ENCODE assay signal across 16 cellular contexts in genomic region chr3:28291577-28291976, GRCh38. TPM values are rescaled to one million over a fixed set of nuclear protein-coding genes. Genes with fewer than 3 reads are reported as not detected.
DNase-seq lines count a peak whose midpoint lies in the region; ATAC-seq lines count a peak whose summit lies in the region.
"Had no signal": no experiment of that assay in that cellular context is flagged by ENCODE, and none has a peak within 500 bp of the region (broad histone marks: within the 10 kb centered on the region; RNA-seq: fewer than 3 reads in every experiment).

No MANE protein-coding gene starts in this region.

- peak overlapping the region; percentile 45 for H3K4me3 Mint-ChIP-seq in stimulated activated naive CD8-positive, alpha-beta T cell treated with anti-CD3 and anti-CD28 coated beads, Interleukin-15, Interleukin-2, amounts not matched to agents 100 ng/mL and 50 ng/mL, for 24 hours
- no peak overlapping the region for H3K4me3 Mint-ChIP-seq in stimulated activated naive CD8-positive, alpha-beta T cell treated with anti-CD3 and anti-CD28 coated beads, Interleukin-15, amount 100 ng/mL, for 72 hours
- H3K4me3 Mint-ChIP-seq in central memory CD8-positive, alpha-beta T cell = peak overlapping the region; percentile 86
- H3K4me3 Mint-ChIP-seq in natural killer cell treated with Interleukin-12 subunit alpha and Interleukin-12 subunit beta and Interleukin-15 and Interleukin-18, amount 100 ng/mL, for 72 hours = peak overlapping the region; percentile 86

- peaks cover 20% of the 10 kb centered on the region for H3K36me3 Mint-ChIP-seq in stimulated activated naive CD8-positive, alpha-beta T cell treated with anti-CD3 and anti-CD28 coated beads, Interleukin-15, Interleukin-2, amounts not matched to agents 100 ng/mL and 50 ng/mL, for 24 hours (ENCODE audit: low read depth)
- peaks cover 12% of the 10 kb centered on the region for H3K36me3 Mint-ChIP-seq in central memory CD8-positive, alpha-beta T cell (ENCODE audit: insufficient read depth)
- peaks cover 6% of the 10 kb centered on the region for H3K36me3 Mint-ChIP-seq in natural killer cell treated with Interleukin-12 subunit alpha and Interleukin-12 subunit beta and Interleukin-15 and Interleukin-18, amount 100 ng/mL, for 72 hours

- H3K4me1 Mint-ChIP-seq in stimulated activated naive CD8-positive, alpha-beta T cell treated with anti-CD3 and anti-CD28 coated beads, Interleukin-15, Interleukin-2, amounts not matched to agents 100 ng/mL and 50 ng/mL, for 24 hours (ENCODE audit: low read depth) = peaks cover 32% of the 10 kb centered on the region
- peaks cover 19% of the 10 kb centered on the region for H3K4me1 Mint-ChIP-seq in stimulated activated naive CD8-positive, alpha-beta T cell treated with anti-CD3 and anti-CD28 coated beads, Interleukin-15, amount 100 ng/mL, for 72 hours
- H3K4me1 Mint-ChIP-seq in central memory CD8-positive, alpha-beta T cell = peaks cover 41% of the 10 kb centered on the region
- H3K4me1 Mint-ChIP-seq in natural killer cell treated with Interleukin-12 subunit alpha and Interleukin-12 subunit beta and Interleukin-15 and Interleukin-18, amount 100 ng/mL, for 72 hours (ENCODE audit: low read depth in 2 of 2) = peaks cover 41 to 56% of the 10 kb centered on the region in 2 donors

- DNase-seq in stimulated activated naive CD8-positive, alpha-beta T cell treated with anti-CD3 and anti-CD28 coated beads, Interleukin-15, amount 100 ng/mL, for 72 hours = no peak
- DNase-seq in central memory CD8-positive, alpha-beta T cell (ENCODE audit: low spot score in 2 of 2) = no peak
- DNase-seq in natural killer cell treated with Interleukin-12 subunit alpha and Interleukin-12 subunit beta and Interleukin-15 and Interleukin-18, amount 100 ng/mL, for 72 hours (ENCODE audit: low spot score) = no peak
- DNase-seq: DMS 273 treated with DMSO at 0.1 percent for 48 hours, GOT3, NCI-H1417, NCI-H187, NCI-H2107, NCI-H510A, NCI-H748 treated with DMSO at 0.1 percent for 48 hours had no signal

- no peaks in the 10 kb centered on the region for H3K27me3 Mint-ChIP-seq in stimulated activated naive CD8-positive, alpha-beta T cell treated with anti-CD3 and anti-CD28 coated beads, Interleukin-15, Interleukin-2, amounts not matched to agents 100 ng/mL and 50 ng/mL, for 24 hours
- no peaks in the 10 kb centered on the region for H3K27me3 Mint-ChIP-seq in stimulated activated naive CD8-positive, alpha-beta T cell treated with anti-CD3 and anti-CD28 coated beads, Interleukin-15, amount 100 ng/mL, for 72 hours
- no peaks in the 10 kb centered on the region for H3K27me3 Mint-ChIP-seq in central memory CD8-positive, alpha-beta T cell
- no peaks in the 10 kb centered on the region for H3K27me3 Mint-ChIP-seq in natural killer cell treated with Interleukin-12 subunit alpha and Interleukin-12 subunit beta and Interleukin-15 and Interleukin-18, amount 100 ng/mL, for 72 hours

- H3K27ac Mint-ChIP-seq in stimulated activated naive CD8-positive, alpha-beta T cell treated with anti-CD3 and anti-CD28 coated beads, Interleukin-15, Interleukin-2, amounts not matched to agents 100 ng/mL and 50 ng/mL, for 24 hours = no peak overlapping the region
- H3K27ac Mint-ChIP-seq in stimulated activated naive CD8-positive, alpha-beta T cell treated with anti-CD3 and anti-CD28 coated beads, Interleukin-15, amount 100 ng/mL, for 72 hours = no peak overlapping the region
- H3K27ac Mint-ChIP-seq in central memory CD8-positive, alpha-beta T cell (ENCODE audit: low read depth) = peak overlapping the region; percentile 94
- H3K27ac Mint-ChIP-seq in natural killer cell treated with Interleukin-12 subunit alpha and Interleukin-12 subunit beta and Interleukin-15 and Interleukin-18, amount 100 ng/mL, for 72 hours = peak overlapping the region; percentile 80 to 95

- no peak for ATAC-seq in stimulated activated naive CD8-positive, alpha-beta T cell treated with anti-CD3 and anti-CD28 coated beads, Interleukin-15, amount 100 ng/mL, for 72 hours
- no peak for ATAC-seq in central memory CD8-positive, alpha-beta T cell (replicated peaks; ENCODE audit: extremely low read depth, poor library complexity, severe bottlenecking)
- ATAC-seq in natural killer cell treated with Interleukin-12 subunit alpha and Interleukin-12 subunit beta and Interleukin-15 and Interleukin-18, amount 100 ng/mL, for 72 hours = no peak
- ATAC-seq in HG02763 (IDR thresholded peaks at IDR 0.05; ENCODE audit: unreplicated experiment) (no peak), HG03095 (IDR thresholded peaks at IDR 0.05; ENCODE audit: unreplicated experiment) (no peak), HG03135 (IDR thresholded peaks at IDR 0.05; ENCODE audit: unreplicated experiment) (no peak)
- ATAC-seq: Right ventricle myocardium inferior had no signal

- H3K9me3 Mint-ChIP-seq in stimulated activated naive CD8-positive, alpha-beta T cell treated with anti-CD3 and anti-CD28 coated beads, Interleukin-15, Interleukin-2, amounts not matched to agents 100 ng/mL and 50 ng/mL, for 24 hours = no peaks in the 10 kb centered on the region
- H3K9me3 Mint-ChIP-seq in stimulated activated naive CD8-positive, alpha-beta T cell treated with anti-CD3 and anti-CD28 coated beads, Interleukin-15, amount 100 ng/mL, for 72 hours = no peaks in the 10 kb centered on the region
- H3K9me3 Mint-ChIP-seq in central memory CD8-positive, alpha-beta T cell = no peaks in the 10 kb centered on the region
- H3K9me3 Mint-ChIP-seq in natural killer cell treated with Interleukin-12 subunit alpha and Interleukin-12 subunit beta and Interleukin-15 and Interleukin-18, amount 100 ng/mL, for 72 hours = no peaks in the 10 kb centered on the region

RNA-seq across cellular contexts. Expression of gene CMC1, which starts 50.2 kb away (rescaled TPM):
- 10 to 100 TPM; 20.5 to 56.8 TPM for total RNA-seq in natural killer cell treated with Interleukin-12 subunit alpha and Interleukin-12 subunit beta and Interleukin-15 and Interleukin-18, amount 100 ng/mL, for 72 hours

RNA-seq across cellular contexts. Expression of gene ZCWPW2, which starts 56.9 kb away (rescaled TPM):
- under 1 TPM in 1 of 2 donors, not detected in 1; 0.24 TPM for total RNA-seq in natural killer cell treated with Interleukin-12 subunit alpha and Interleukin-12 subunit beta and Interleukin-15 and Interleukin-18, amount 100 ng/mL, for 72 hours
- total RNA-seq: HT1080 had no signal

RNA-seq across cellular contexts. Expression of gene AZI2, which starts 57.0 kb away (rescaled TPM):
- total RNA-seq in natural killer cell treated with Interleukin-12 subunit alpha and Interleukin-12 subunit beta and Interleukin-15 and Interleukin-18, amount 100 ng/mL, for 72 hours = 10 to 100 TPM; 50.1 to 71.3 TPM

Comparison
In these comparisons a context has a peak if more than half of its experiments do, and no peak if none do; other contexts are left out.
1. H3K4me3 Mint-ChIP-seq: peak in stimulated activated naive CD8-positive, alpha-beta T cell treated with anti-CD3 and anti-CD28 coated beads, Interleukin-15, Interleukin-2, amounts not matched to agents 100 ng/mL and 50 ng/mL, for 24 hours (single experiment), central memory CD8-positive, alpha-beta T cell (single experiment) and natural killer cell treated with Interleukin-12 subunit alpha and Interleukin-12 subunit beta and Interleukin-15 and Interleukin-18, amount 100 ng/mL, for 72 hours (single experiment); none in stimulated activated naive CD8-positive, alpha-beta T cell treated with anti-CD3 and anti-CD28 coated beads, Interleukin-15, amount 100 ng/mL, for 72 hours (0 of 2).
2. H3K27ac Mint-ChIP-seq: peak in central memory CD8-positive, alpha-beta T cell (single experiment) and natural killer cell treated with Interleukin-12 subunit alpha and Interleukin-12 subunit beta and Interleukin-15 and Interleukin-18, amount 100 ng/mL, for 72 hours (2 of 2); none in stimulated activated naive CD8-positive, alpha-beta T cell treated with anti-CD3 and anti-CD28 coated beads, Interleukin-15, Interleukin-2, amounts not matched to agents 100 ng/mL and 50 ng/mL, for 24 hours (single experiment) and stimulated activated naive CD8-positive, alpha-beta T cell treated with anti-CD3 and anti-CD28 coated beads, Interleukin-15, amount 100 ng/mL, for 72 hours (0 of 2).